In the genomic region with DNA sequence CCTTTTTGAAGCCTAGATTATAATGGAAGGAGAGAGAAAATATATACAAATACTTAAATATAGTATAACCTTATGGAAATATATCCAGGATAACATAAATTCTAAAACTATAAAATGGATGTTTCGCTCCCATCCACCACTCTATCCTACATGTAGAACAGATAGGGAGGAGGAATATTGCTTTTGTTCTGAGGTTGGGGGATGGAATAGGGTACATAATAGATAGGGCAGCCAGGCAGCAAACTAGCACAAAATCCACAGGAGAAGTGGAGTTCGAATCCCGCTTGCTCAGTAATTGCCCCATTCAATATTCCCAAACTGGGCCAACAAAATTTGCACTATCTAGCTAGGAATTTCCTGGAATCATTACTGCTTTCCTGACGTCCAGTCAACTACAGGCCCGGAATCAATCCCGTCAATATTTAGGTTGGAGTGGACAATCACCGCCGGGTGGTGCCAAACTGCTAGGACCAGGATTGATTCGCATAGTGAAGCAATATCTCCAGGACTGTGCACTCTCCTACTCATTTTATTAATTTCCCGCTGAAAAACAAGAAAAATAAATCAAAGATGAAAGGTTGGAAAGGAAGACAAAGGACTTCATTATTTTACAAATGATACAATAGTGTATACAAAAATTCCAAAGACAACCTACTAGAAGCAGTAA, we compare ENCODE assay signal across 1 cellular context.
TF ChIP-seq lines count a peak whose summit lies in the region.

No MANE protein-coding gene starts in this region.

TF ChIP-seq in A549, 52 proteins besides CTCF, POLR2A, EP300 and RAD21 (continued from another document):
- TF ChIP-seq GATA3 (IDR thresholded peaks at IDR 0.05; ENCODE audit: borderline replicate concordance) (no peak), CEBPB (IDR thresholded peaks at IDR 0.05) (peak in 1 of 2 experiments; percentile 55; a peak in 2 of 4 replicates), HEYL (CRISPR knock-in tag; IDR thresholded peaks at IDR 0.05) (no peak), ZFP36 (IDR thresholded peaks at IDR 0.05; ENCODE audit: borderline replicate concordance, partially characterized antibody) (no peak), PHF8 (IDR thresholded peaks at IDR 0.05; ENCODE audit: borderline replicate concordance, low read depth) (no peak), JUN (IDR thresholded peaks at IDR 0.05) (no peak), NR3C1 (IDR thresholded peaks at IDR 0.05) (no peak), ZNF302 (CRISPR knock-in tag; IDR thresholded peaks at IDR 0.05) (no peak), JUNB (IDR thresholded peaks at IDR 0.05) (no peak), ZSCAN20 (CRISPR knock-in tag; IDR thresholded peaks at IDR 0.05) (no peak), BHLHE40 (IDR thresholded peaks at IDR 0.05; ENCODE audit: low read depth, low read length) (no peak), SMC3 (IDR thresholded peaks at IDR 0.05) (peak; percentile 63)
- TF ChIP-seq, protein P1, sequence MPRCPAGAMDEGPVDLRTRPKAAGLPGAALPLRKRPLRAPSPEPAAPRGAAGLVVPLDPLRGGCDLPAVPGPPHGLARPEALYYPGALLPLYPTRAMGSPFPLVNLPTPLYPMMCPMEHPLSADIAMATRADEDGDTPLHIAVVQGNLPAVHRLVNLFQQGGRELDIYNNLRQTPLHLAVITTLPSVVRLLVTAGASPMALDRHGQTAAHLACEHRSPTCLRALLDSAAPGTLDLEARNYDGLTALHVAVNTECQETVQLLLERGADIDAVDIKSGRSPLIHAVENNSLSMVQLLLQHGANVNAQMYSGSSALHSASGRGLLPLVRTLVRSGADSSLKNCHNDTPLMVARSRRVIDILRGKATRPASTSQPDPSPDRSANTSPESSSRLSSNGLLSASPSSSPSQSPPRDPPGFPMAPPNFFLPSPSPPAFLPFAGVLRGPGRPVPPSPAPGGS (IDR thresholded peaks at IDR 0.05), result no peak
- TF ChIP-seq, protein P2, sequence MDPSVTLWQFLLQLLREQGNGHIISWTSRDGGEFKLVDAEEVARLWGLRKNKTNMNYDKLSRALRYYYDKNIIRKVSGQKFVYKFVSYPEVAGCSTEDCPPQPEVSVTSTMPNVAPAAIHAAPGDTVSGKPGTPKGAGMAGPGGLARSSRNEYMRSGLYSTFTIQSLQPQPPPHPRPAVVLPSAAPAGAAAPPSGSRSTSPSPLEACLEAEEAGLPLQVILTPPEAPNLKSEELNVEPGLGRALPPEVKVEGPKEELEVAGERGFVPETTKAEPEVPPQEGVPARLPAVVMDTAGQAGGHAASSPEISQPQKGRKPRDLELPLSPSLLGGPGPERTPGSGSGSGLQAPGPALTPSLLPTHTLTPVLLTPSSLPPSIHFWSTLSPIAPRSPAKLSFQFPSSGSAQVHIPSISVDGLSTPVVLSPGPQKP (IDR thresholded peaks at IDR 0.05; ENCODE audit: low read depth, low read length), result no peak
- TF ChIP-seq, protein P3, sequence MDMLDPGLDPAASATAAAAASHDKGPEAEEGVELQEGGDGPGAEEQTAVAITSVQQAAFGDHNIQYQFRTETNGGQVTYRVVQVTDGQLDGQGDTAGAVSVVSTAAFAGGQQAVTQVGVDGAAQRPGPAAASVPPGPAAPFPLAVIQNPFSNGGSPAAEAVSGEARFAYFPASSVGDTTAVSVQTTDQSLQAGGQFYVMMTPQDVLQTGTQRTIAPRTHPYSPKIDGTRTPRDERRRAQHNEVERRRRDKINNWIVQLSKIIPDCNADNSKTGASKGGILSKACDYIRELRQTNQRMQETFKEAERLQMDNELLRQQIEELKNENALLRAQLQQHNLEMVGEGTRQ (IDR thresholded peaks at IDR 0.05), result no peak
